In the genomic region with DNA sequence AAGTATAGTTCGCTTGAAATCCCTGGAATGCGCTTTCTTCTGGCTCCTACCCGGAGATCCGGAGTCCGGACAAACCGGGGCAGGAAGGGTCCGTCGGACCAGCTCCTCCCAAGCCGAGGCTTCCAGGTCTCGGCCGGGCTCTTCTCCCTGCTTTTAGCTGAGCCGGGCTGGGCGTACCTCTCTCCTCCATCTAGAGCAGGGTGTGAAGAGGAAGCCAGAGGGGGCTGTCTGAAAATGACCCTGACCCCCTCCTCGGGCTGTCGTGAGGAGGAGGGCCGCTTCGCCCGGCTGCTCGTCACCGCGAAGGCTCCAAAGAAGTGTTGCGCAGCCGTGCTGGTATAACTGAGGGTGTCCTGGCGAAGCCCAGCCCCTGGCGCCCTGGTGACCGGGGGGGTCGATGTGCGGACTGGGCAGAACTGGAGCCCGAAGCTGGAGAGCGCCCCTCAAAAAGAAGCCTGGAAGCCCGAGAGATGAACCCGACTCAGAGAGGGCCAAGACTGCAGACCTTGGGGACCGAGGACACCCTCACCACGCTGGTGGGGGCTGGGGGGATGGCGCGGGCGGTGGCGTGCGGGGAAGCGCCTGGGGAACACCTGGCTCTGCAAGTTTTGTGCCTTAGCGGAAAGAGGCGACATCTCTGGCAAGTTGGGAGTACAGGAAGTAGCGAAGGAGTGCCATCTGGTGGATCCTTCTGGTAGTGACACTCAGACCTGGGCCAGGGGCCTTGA, we compare ENCODE assay signal across 8 cellular contexts. TPM values are rescaled to one million over a fixed set of nuclear protein-coding genes. Genes with fewer than 3 reads are reported as not detected.
A peak's percentile ranks its signal among the peaks of the same experiment; 100 is the strongest.
DNase-seq lines count a peak whose midpoint lies in the region; ATAC-seq, FAIRE-seq and TF ChIP-seq lines count a peak whose summit lies in the region.

No MANE protein-coding gene starts in this region.

- intact Hi-C loops in left ventricle myocardium superior (cut with micrococcal nuclease) = no loop called here
- intact Hi-C loops in uterus (cut with DNase I; ENCODE audit: low total_unique reads) = no loop called here

- peak; percentile 91 for FAIRE-seq in GM19239 (lab: Jason Lieb, UNC)

- peak; percentile 88 to 92 (median 90) for TF ChIP-seq CTCF in uterus (IDR thresholded peaks at IDR 0.05)

- CTCF ChIA-PET in T-cell (lab: Charles Lee) = interaction anchor here (0.6 to 3.6 kb wide), 8 partner anchors 7 to 368 kb away, joined by 3 to 20 read pairs (median 4); no protein-coding TSS in a partner anchor

- no peaks in the 10 kb centered on the region for H3K27me3 ChIP-seq in uterus

- H3K4me1 ChIP-seq in uterus = peaks cover 0 to 10% of the 10 kb centered on the region in 2 donors

- H3K9me3 ChIP-seq in uterus = no peaks in the 10 kb centered on the region

- POLR2A ChIA-PET in T-cell (lab: Charles Lee) = no interaction called here

- peak overlapping the region; percentile 44 to 59 for H3K27ac ChIP-seq in uterus

- no peaks in the 10 kb centered on the region for H3K9me3 Mint-ChIP-seq in T-cell

- DNase-seq in AG20443 (ENCODE audit: low spot score) = peak; percentile 80
- DNase-seq in GM19239 (ENCODE audit: insufficient read length, low spot score) = peak; percentile 87
- peak; percentile 93 for DNase-seq in NAMALWA (ENCODE audit: low spot score)
- peak; percentile 31 to 75 (median 59) for DNase-seq in T-cell
- DNase-seq in amniotic stem cell (lab: John Stamatoyannopoulos, UW) = peak; percentile 62
- peak; percentile 68 for DNase-seq in left ventricle myocardium superior
- peak; percentile 30 for DNase-seq in pulmonary artery endothelial cell (ENCODE audit: low read depth, low spot score)
- DNase-seq in uterus = peak; percentile 76 to 78

- no peaks in the 10 kb centered on the region for H3K36me3 ChIP-seq in uterus

- peaks cover 7 to 37% (median 22%) of the 10 kb centered on the region in 3 donors for H3K4me1 Mint-ChIP-seq in T-cell

- H3K27ac Mint-ChIP-seq in T-cell = no peak overlapping the region

- H3K36me3 Mint-ChIP-seq in T-cell = no peaks in the 10 kb centered on the region

- H3K4me3 Mint-ChIP-seq in T-cell = peak overlapping the region; percentile 82 to 85 (median 84)

- peak; percentile 74 to 81 (median 77) for ATAC-seq in T-cell (replicated peaks in 1 of 4)
- peak; percentile 60 for ATAC-seq in left ventricle myocardium superior

- peak overlapping the region; percentile 44 to 50 for H3K4me3 ChIP-seq in uterus

- peaks cover 37 to 49% of the 10 kb centered on the region in 2 donors for H3K27me3 Mint-ChIP-seq in T-cell

- no peak for TF ChIP-seq POLR2A in uterus (IDR thresholded peaks at IDR 0.05)

RNA-seq across cellular contexts. Expression of a gene that starts 5.7 kb away (rescaled TPM):
- total RNA-seq in T-cell (under 1 TPM in 2 of 5 donors, not detected in 3; 0.19 to 0.29 TPM), left ventricle myocardium superior (7.8 TPM), pulmonary artery endothelial cell (1.1 TPM in 2 replicates), uterus (10 to 100 TPM in 1 of 4 donors, 1 to 10 TPM in 1, under 1 TPM in 1, not detected in 1; 0.26 to 34.6 (median 6.3) TPM)

RNA-seq across cellular contexts. Expression of a gene that starts 36.5 kb away (rescaled TPM):
- total RNA-seq in T-cell (100 to 1,000 TPM in 2 of 5 donors, 10 to 100 TPM in 3; 45.2 to 113 (median 91.0) TPM), left ventricle myocardium superior (11.0 TPM), pulmonary artery endothelial cell (61.8 and 62.2 TPM in 2 replicates), uterus (100 to 1,000 TPM in 1 of 4 donors, 10 to 100 TPM in 3; 34.6 to 161 (median 58.1) TPM)

RNA-seq across cellular contexts. Expression of a gene that starts 36.6 kb away (rescaled TPM):
- 1 to 10 TPM; 1.7 to 2.7 (median 2.3) TPM for total RNA-seq in T-cell
- total RNA-seq in left ventricle myocardium superior = 0.17 TPM
- total RNA-seq in pulmonary artery endothelial cell = 0.46 and 0.63 TPM in 2 replicates
- 1 to 10 TPM in 1 of 4 donors, under 1 TPM in 2, not detected in 1; under 0.01 to 1.3 (median 0.61) TPM for total RNA-seq in uterus

Comparison
In these comparisons a context has a peak if more than half of its experiments do, and no peak if none do; other contexts are left out.
1. Peak in every context shown above with its lines: DNase-seq, ATAC-seq, H3K4me3 ChIP-seq and H3K27ac ChIP-seq.
2. DNase-seq: peak in every context shown above with its lines; median percentile 93 in NAMALWA; 87 in GM19239; 80 in AG20443; 77 in uterus; 68 in left ventricle myocardium superior; 62 in amniotic stem cell; 59 in T-cell; 30 in pulmonary artery endothelial cell.